23 cellular contexts compared by ENCODE assay signal in genomic region chr12:3697311-3697870, GRCh38. TPM values are rescaled to one million over a fixed set of nuclear protein-coding genes. Genes with fewer than 3 reads are reported as not detected.
DNase-seq lines count a peak whose midpoint lies in the region; ATAC-seq, FAIRE-seq and TF ChIP-seq lines count a peak whose summit lies in the region.
"Had no signal": no experiment of that assay in that cellular context is flagged by ENCODE, and none has a peak within 500 bp of the region (broad histone marks: within the 10 kb centered on the region; RNA-seq: fewer than 3 reads in every experiment).

No MANE protein-coding gene starts in this region.

- H3K9me3 Mint-ChIP-seq in nephron: peaks cover 3% of the 10 kb centered on the region
- H3K9me3 Mint-ChIP-seq: T-cell had no signal

- H3K27me3 ChIP-seq in endothelial cell of umbilical vein (ENCODE audit: control insufficient read depth in 2 of 2, insufficient read depth in 2 of 2, low read length in 2 of 2): no peaks in the 10 kb centered on the region
- H3K27me3 ChIP-seq in right cardiac atrium (ENCODE audit: control insufficient read depth, insufficient read depth): no peaks in the 10 kb centered on the region
- no peaks in the 10 kb centered on the region for H3K27me3 ChIP-seq in ascending aorta
- H3K27me3 ChIP-seq: colonic mucosa, hepatocyte, thyroid gland had no signal

- no peaks in the 10 kb centered on the region for H3K9me1 ChIP-seq in endothelial cell of umbilical vein (replicated peaks; ENCODE audit: control insufficient read depth, extremely low read depth, insufficient read depth, low read length)

- DNase-seq in AG10803 (ENCODE audit: low read depth) (peak; percentile 33), LHCN-M2 (ENCODE audit: low read depth) (peak; percentile 39), endothelial cell of umbilical vein (ENCODE audit: low read depth, low spot score) (no peak), right cardiac atrium (no peak), ascending aorta (ENCODE audit: low spot score in 2 of 2) (no peak)
- DNase-seq: activated CD4-positive, alpha-beta T cell treated with anti-CD3 and anti-CD28 coated beads for 4 hours; CD4-positive, alpha-beta memory T cell; colonic mucosa; NCI-H526 treated with DMSO at 0.1 percent for 48 hours; nucleus accumbens; stimulated activated naive CD4-positive, alpha-beta T cell treated with Interleukin-2 at 50 U/mL for 16 hours; T-cell; thyroid gland had no signal

- CTCF ChIA-PET in endothelial cell of umbilical vein (lab: Charles Lee): interaction anchor here (1.5 to 2.0 kb wide), 3 partner anchors 55 to 397 kb away, joined by 6 to 9 read pairs (median 8); partner anchors contain the start of gene CRACR2A

- no TSS peak for BruUV-seq in endothelial cell of umbilical vein (replicated peaks; lab: Mats Ljungman, UMichigan)

- H3K27me3 Mint-ChIP-seq in nephron (ENCODE audit: low read depth): peaks cover 7% of the 10 kb centered on the region
- H3K27me3 Mint-ChIP-seq: activated naive CD8-positive, alpha-beta T cell; CD4-positive, alpha-beta memory T cell; T-cell had no signal

- POLR2A ChIA-PET in endothelial cell of umbilical vein (lab: Charles Lee): no interaction called here

- H4K20me1 ChIP-seq in endothelial cell of umbilical vein (replicated peaks; ENCODE audit: control insufficient read depth, extremely low read depth, insufficient read depth, low read length): no peaks in the 10 kb centered on the region

- no peak for FAIRE-seq in endothelial cell of umbilical vein (lab: Jason Lieb, UNC)
- FAIRE-seq: GM12878, GM19239, islet of Langerhans, TTC549 had no signal

- H3K4me1 Mint-ChIP-seq in nephron: peaks cover 20% of the 10 kb centered on the region

- no peak overlapping the region for H3K4me2 ChIP-seq in endothelial cell of umbilical vein (ENCODE audit: insufficient read depth, low read length)
- H3K4me2 ChIP-seq: hepatocyte had no signal

- no peaks in the 10 kb centered on the region for H3K79me2 ChIP-seq in endothelial cell of umbilical vein (ENCODE audit: control insufficient read depth, insufficient read depth, low read length)
- H3K79me2 ChIP-seq: hepatocyte had no signal

- 97% methylated on average over 5 of the region's 5 CpGs for WGBS in right cardiac atrium

- no peaks in the 10 kb centered on the region for H3K36me3 Mint-ChIP-seq in nephron (ENCODE audit: low read depth)

- H3K4me1 ChIP-seq in endothelial cell of umbilical vein (ENCODE audit: control insufficient read depth, extremely low read depth, insufficient read depth, low read length): peaks cover 18% of the 10 kb centered on the region
- H3K4me1 ChIP-seq in right cardiac atrium (ENCODE audit: control insufficient read depth, insufficient read depth, low read length): no peaks in the 10 kb centered on the region
- H3K4me1 ChIP-seq in ascending aorta: no peaks in the 10 kb centered on the region
- H3K4me1 ChIP-seq: colonic mucosa had no signal

- no peak overlapping the region for H2AFZ ChIP-seq in endothelial cell of umbilical vein (ENCODE audit: low read depth, low read length)
- H2AFZ ChIP-seq: hepatocyte had no signal

- H3K27ac ChIP-seq in endothelial cell of umbilical vein (ENCODE audit: insufficient read depth, low read depth, low read length): peak overlapping the region; percentile 92
- H3K27ac ChIP-seq in right cardiac atrium (ENCODE audit: low read length): no peak overlapping the region
- H3K27ac ChIP-seq in ascending aorta: no peak overlapping the region
- H3K27ac ChIP-seq: colonic mucosa, hepatocyte, thyroid gland had no signal

- no peak overlapping the region for H3K4me3 Mint-ChIP-seq in nephron
- H3K4me3 Mint-ChIP-seq: activated naive CD8-positive, alpha-beta T cell; CD4-positive, alpha-beta memory T cell; T-cell had no signal

- no peaks in the 10 kb centered on the region for H3K9me3 ChIP-seq in endothelial cell of umbilical vein (replicated peaks; ENCODE audit: control insufficient read depth, insufficient read depth, low read length)
- no peaks in the 10 kb centered on the region for H3K9me3 ChIP-seq in right cardiac atrium (ENCODE audit: control insufficient read depth, low read length)
- no peaks in the 10 kb centered on the region for H3K9me3 ChIP-seq in ascending aorta
- H3K9me3 ChIP-seq: colonic mucosa, thyroid gland had no signal

- intact Hi-C loops in endothelial cell of umbilical vein (cut with micrococcal nuclease): no loop called here
- intact Hi-C loops in right cardiac atrium (cut with DNase I): no loop called here
- intact Hi-C loops in ascending aorta (cut with DNase I): no loop called here

- dilution Hi-C loops in endothelial cell of umbilical vein (cut with MboI; ENCODE audit: extremely low pct_ligation_motif_present, low sequenced_read_pairs): no loop called here

- ATAC-seq in right cardiac atrium: no peak
- no peak for ATAC-seq in HG03521 (IDR thresholded peaks at IDR 0.05; ENCODE audit: unreplicated experiment)
- no peak for ATAC-seq in GM19455 (IDR thresholded peaks at IDR 0.05; ENCODE audit: unreplicated experiment)
- ATAC-seq: GM12878, T-cell had no signal

- H3K4me3 ChIP-seq in AG10803 (ENCODE audit: low read length): no peak overlapping the region
- no peak overlapping the region for H3K4me3 ChIP-seq in endothelial cell of umbilical vein (replicated peaks in 1 of 3; ENCODE audit: insufficient read depth in 1 of 3, low read depth in 1 of 3, low read length in 3 of 3)
- no peak overlapping the region for H3K4me3 ChIP-seq in right cardiac atrium (ENCODE audit: low read length)
- H3K4me3 ChIP-seq in ascending aorta: no peak overlapping the region
- H3K4me3 ChIP-seq: colonic mucosa, GM12878, hepatocyte, lung, thyroid gland had no signal

- H3K9ac ChIP-seq in endothelial cell of umbilical vein (replicated peaks; ENCODE audit: extremely low read depth, insufficient read depth, low read length): peak overlapping the region; percentile 32

- no peak for TF ChIP-seq POLR2A in endothelial cell of umbilical vein (IDR thresholded peaks at IDR 0.05; ENCODE audit: low read depth, low read length)

- H3K36me3 ChIP-seq in endothelial cell of umbilical vein (ENCODE audit: control insufficient read depth in 2 of 2, extremely low read depth in 1 of 2, insufficient read depth in 2 of 2, low read length in 2 of 2) (no peaks in the 10 kb centered on the region), ascending aorta (no peaks in the 10 kb centered on the region)
- H3K36me3 ChIP-seq: colonic mucosa, thyroid gland had no signal

- peak overlapping the region in 2 of 3 experiments; percentile 0 to 55 for H3K27ac Mint-ChIP-seq in nephron
- H3K27ac Mint-ChIP-seq: activated naive CD8-positive, alpha-beta T cell; T-cell had no signal

- TF ChIP-seq CTCF in AG10803 (conservative IDR thresholded peaks at IDR 0.05; ENCODE audit: low read length) (no peak), endothelial cell of umbilical vein (IDR thresholded peaks at IDR 0.05; ENCODE audit: extremely low read depth in 1 of 2, insufficient read depth in 1 of 2, low read depth in 1 of 2, low read length in 2 of 2) (no peak), nephron (IDR thresholded peaks at IDR 0.05; ENCODE audit: unreplicated experiment in 3 of 3) (no peak), ascending aorta (IDR thresholded peaks at IDR 0.05) (no peak)

TF ChIP-seq in endothelial cell of umbilical vein, 7 proteins besides CTCF, POLR2A, EP300 and RAD21:
- no peak for TF ChIP-seq FOS (IDR thresholded peaks at IDR 0.05; ENCODE audit: borderline replicate concordance, insufficient read depth, low read length)
- no peak for TF ChIP-seq JUN (IDR thresholded peaks at IDR 0.05; ENCODE audit: borderline replicate concordance, insufficient read depth, insufficient read length, low read depth)
- no peak for TF ChIP-seq GATA2 (IDR thresholded peaks at IDR 0.05; ENCODE audit: insufficient read depth, insufficient read length, low read depth, low read length)
- TF ChIP-seq MAX (IDR thresholded peaks at IDR 0.05; ENCODE audit: insufficient read depth, insufficient read length): no peak
- TF ChIP-seq MYC (IDR thresholded peaks at IDR 0.05; ENCODE audit: low read depth, low read length): no peak
- no peak for TF ChIP-seq POLR2AphosphoS5 (IDR thresholded peaks at IDR 0.05; ENCODE audit: insufficient read depth, low read depth, low read length)
- TF ChIP-seq EZH2 (IDR thresholded peaks at IDR 0.05; ENCODE audit: borderline replicate concordance, low read depth, low read length, severe bottlenecking): no peak

RNA-seq across cellular contexts. Expression of gene CRACR2A, which starts 55.5 kb away (rescaled TPM):
- total RNA-seq in LHCN-M2 (2014; rRNA removed) (6.7 and 7.0 TPM in 2 replicates), endothelial cell of umbilical vein (14.9 and 15.9 TPM in 2 replicates), right cardiac atrium (10 to 100 TPM in 2 of 4 donors, 1 to 10 TPM in 2; 7.5 to 15.5 (median 9.8) TPM), ascending aorta (0.53 TPM)
- polyA plus RNA-seq in LHCN-M2 (2012): 3.7 TPM
- polyA plus RNA-seq in endothelial cell of umbilical vein (3.5 and 4.4 TPM in 2 replicates), right cardiac atrium (5.7 TPM)
- polyA plus RNA-seq in endothelial cell of umbilical vein (2011; cell fraction: cytosol; rRNA removed): 7.5 and 8.2 TPM in 2 replicates
- 10.4 and 14.3 TPM in 2 replicates for polyA plus RNA-seq in endothelial cell of umbilical vein (2011; cell fraction: nucleus; rRNA removed)
- 9.3 and 14.7 TPM in 2 replicates for polyA plus RNA-seq in endothelial cell of umbilical vein (2012)
- polyA minus RNA-seq in endothelial cell of umbilical vein: 9.5 and 12.6 TPM in 2 replicates
- not detected for polyA minus RNA-seq in endothelial cell of umbilical vein (2011; cell fraction: cytosol; rRNA and poly(A)+ RNA removed)
- polyA minus RNA-seq in endothelial cell of umbilical vein (2011; cell fraction: nucleus; rRNA and poly(A)+ RNA removed): 8.6 and 10.8 TPM in 2 replicates

Comparison
In these comparisons a context has a peak if more than half of its experiments do, and no peak if none do; other contexts are left out.
1. DNase-seq: peak in AG10803 (single experiment) and LHCN-M2 (single experiment); none in endothelial cell of umbilical vein (single experiment), right cardiac atrium (0 of 3) and ascending aorta (0 of 2).